Comparison of ENCODE assay signal across 9 cellular contexts in genomic region chr1:43366179-43366578, GRCh38. TPM values are rescaled to one million over a fixed set of nuclear protein-coding genes. Genes with fewer than 3 reads are reported as not detected.
DNase-seq lines count a peak whose midpoint lies in the region; ATAC-seq and TF ChIP-seq lines count a peak whose summit lies in the region.
"Had no signal": no experiment of that assay in that cellular context is flagged by ENCODE, and none has a peak within 500 bp of the region (broad histone marks: within the 10 kb centered on the region; RNA-seq: fewer than 3 reads in every experiment).

No MANE protein-coding gene starts in this region.

- H2AFZ ChIP-seq in GM23248, result no peak overlapping the region

- intact Hi-C loops in Panc1 (cut with micrococcal nuclease; ENCODE audit: unreplicated experiment), result no loop called here

- WGBS in GM23248 (ENCODE audit: low coverage in 1 of 2, low lambda C conversion rate in 2 of 2, missing lambda C conversion rate in 2 of 2), 2 experiments, result 68 to 79% methylated on average over 4 to 11 of the region's 11 CpGs

- no peaks in the 10 kb centered on the region for H3K9me2 ChIP-seq in GM23248 (ENCODE audit: insufficient read depth)

- POLR2A ChIA-PET in Panc1 (lab: Charles Lee), result no interaction called here

- peaks cover 20% of the 10 kb centered on the region for H3K36me3 ChIP-seq in GM23248 (ENCODE audit: low read depth)
- peaks cover 8% of the 10 kb centered on the region for H3K36me3 ChIP-seq in Panc1 (ENCODE audit: control insufficient read depth, insufficient read depth, low read length)
- H3K36me3 ChIP-seq in rectal smooth muscle tissue (ENCODE audit: control insufficient read depth, insufficient read depth, low read length), result peaks cover 23% of the 10 kb centered on the region

- no TSS peak for BruUV-seq in Panc1 (replicated peaks; lab: Mats Ljungman, UMichigan)

- no peaks in the 10 kb centered on the region for H3K9me3 ChIP-seq in GM23248 (ENCODE audit: low read depth)
- H3K9me3 ChIP-seq in Panc1 (ENCODE audit: control insufficient read depth, insufficient read depth, low read depth, low read length), result no peaks in the 10 kb centered on the region

- TF ChIP-seq CTCF in Panc1 (IDR thresholded peaks at IDR 0.05), result no peak

- peaks cover 54% of the 10 kb centered on the region for H3F3A ChIP-seq in GM23248 (ENCODE audit: insufficient read depth)

- H3K4me2 ChIP-seq in GM23248 (ENCODE audit: unreplicated experiment), result peak overlapping the region; percentile 93

- H3K27me3 ChIP-seq in GM23248 (replicated peaks; ENCODE audit: insufficient read depth), result no peaks in the 10 kb centered on the region
- H3K27me3 ChIP-seq in Panc1 (ENCODE audit: control insufficient read depth, insufficient read depth, low read length), result no peaks in the 10 kb centered on the region
- no peaks in the 10 kb centered on the region for H3K27me3 ChIP-seq in rectal smooth muscle tissue (ENCODE audit: control insufficient read depth, insufficient read depth, low read length)

- H3K79me2 ChIP-seq in GM23248 (ENCODE audit: insufficient read depth), result peaks cover 84% of the 10 kb centered on the region

- in situ Hi-C loops in GM23248 (cut with MboI), result no loop called here
- in situ Hi-C loops in Panc1 (cut with HindIII; ENCODE audit: low pct_unique_long_range_greater_than_20kb, low sequenced_read_pairs), result no loop called here

- no peaks in the 10 kb centered on the region for H4K20me1 ChIP-seq in GM23248 (ENCODE audit: insufficient read depth)

- ATAC-seq in Panc1, result no peak
- peak; percentile 64 for ATAC-seq in esophagus mucosa

- peaks cover 18% of the 10 kb centered on the region for H3K4me1 ChIP-seq in GM23248 (ENCODE audit: insufficient read depth)
- H3K4me1 ChIP-seq in Panc1 (ENCODE audit: control insufficient read depth, insufficient read depth, low read length), result peaks cover 30% of the 10 kb centered on the region
- H3K4me1 ChIP-seq in rectal smooth muscle tissue (ENCODE audit: control insufficient read depth, insufficient read depth, low read length), result peaks cover 12% of the 10 kb centered on the region

- peak overlapping the region; percentile 98 for H3K4me3 ChIP-seq in GM23248
- peak overlapping the region; percentile 87 to 89 for H3K4me3 ChIP-seq in Panc1 (ENCODE audit: low read depth in 2 of 2, low read length in 2 of 2)
- peak overlapping the region; percentile 85 for H3K4me3 ChIP-seq in rectal smooth muscle tissue (ENCODE audit: low read length)

- peak overlapping the region; percentile 99 for H3K9ac ChIP-seq in GM23248
- no peak overlapping the region for H3K9ac ChIP-seq in rectal smooth muscle tissue (ENCODE audit: low read length)

- CTCF ChIA-PET in Panc1 (lab: Charles Lee), result interaction anchor here (0.6 kb wide), 1 partner anchor 8 kb away, joined by 4 read pairs; no protein-coding TSS in a partner anchor

- peak overlapping the region; percentile 90 for H3K27ac ChIP-seq in GM23248
- peak overlapping the region; percentile 96; the same call in 1 of the 2 replicates for H3K27ac ChIP-seq in Panc1 (ENCODE audit: low read length)
- H3K27ac ChIP-seq in rectal smooth muscle tissue (ENCODE audit: low read depth, low read length), result no peak overlapping the region

- DNase-seq in GM23248 (no peak), Panc1 (ENCODE audit: low read depth, low spot score) (no peak), anterior cingulate cortex (lab: John Stamatoyannopoulos, UW) (no peak), Kasumi-1 (lab: John Stamatoyannopoulos, UW) (no peak), HK-2 (ENCODE audit: unreplicated experiment) (no peak), T-helper 9 cell (no peak)

RNA-seq across cellular contexts. Expression of gene ELOVL1, which starts 1.6 kb away (rescaled TPM):
- total RNA-seq in GM23248 (2014; rRNA removed; shearing (Covaris generic)), result 106 and 107 TPM in 2 replicates
- 152 and 155 TPM in 2 replicates for polyA plus RNA-seq in GM23248 (2016; fragmentation: Nextera tagmentation; extraction: Ambion mirVana)
- total RNA-seq in Panc1 (2021; ENCODE audit: unreplicated experiment), result 105 TPM
- 115 TPM for polyA plus RNA-seq in Panc1 (2012; ENCODE audit: insufficient read length)
- 172 TPM for total RNA-seq in esophagus mucosa

RNA-seq across cellular contexts. Expression of gene CDC20, which starts 7.4 kb away (rescaled TPM):
- total RNA-seq in GM23248 (2014; rRNA removed; shearing (Covaris generic)), result 50.2 and 50.9 TPM in 2 replicates
- 48.9 and 55.8 TPM in 2 replicates for polyA plus RNA-seq in GM23248 (2016; fragmentation: Nextera tagmentation; extraction: Ambion mirVana)
- total RNA-seq in Panc1 (2021; ENCODE audit: unreplicated experiment) (215 TPM), esophagus mucosa (76.2 TPM)
- 105 TPM for polyA plus RNA-seq in Panc1 (2012; ENCODE audit: insufficient read length)

RNA-seq across cellular contexts. Expression of gene MED8, which starts 23.4 kb away (rescaled TPM):
- total RNA-seq in GM23248 (2014; rRNA removed; shearing (Covaris generic)), result 51.1 and 53.5 TPM in 2 replicates
- 78.3 and 80.6 TPM in 2 replicates for polyA plus RNA-seq in GM23248 (2016; fragmentation: Nextera tagmentation; extraction: Ambion mirVana)
- total RNA-seq in Panc1 (2021; ENCODE audit: unreplicated experiment) (50.8 TPM), esophagus mucosa (46.0 TPM)
- polyA plus RNA-seq in Panc1 (2012; ENCODE audit: insufficient read length), result 57.0 TPM

RNA-seq across cellular contexts. Expression of gene SZT2, which starts 23.5 kb away (rescaled TPM):
- total RNA-seq in GM23248 (2014; rRNA removed; shearing (Covaris generic)), result 12.6 and 23.8 TPM in 2 replicates
- polyA plus RNA-seq in GM23248 (2016; fragmentation: Nextera tagmentation; extraction: Ambion mirVana), result 5.6 and 6.4 TPM in 2 replicates
- total RNA-seq in Panc1 (2021; ENCODE audit: unreplicated experiment), result 40.2 TPM
- 17.8 TPM for polyA plus RNA-seq in Panc1 (2012; ENCODE audit: insufficient read length)
- 22.0 TPM for total RNA-seq in esophagus mucosa

RNA-seq across cellular contexts. Expression of gene MPL, which starts 28.6 kb away (rescaled TPM):
- not detected in 2 replicates for total RNA-seq in GM23248 (2014; rRNA removed; shearing (Covaris generic))
- not detected in 2 replicates for polyA plus RNA-seq in GM23248 (2016; fragmentation: Nextera tagmentation; extraction: Ambion mirVana)
- total RNA-seq in Panc1 (2021; ENCODE audit: unreplicated experiment), result not detected
- polyA plus RNA-seq in Panc1 (2012; ENCODE audit: insufficient read length), result 0.30 TPM
- 0.48 TPM for total RNA-seq in esophagus mucosa
- total RNA-seq: renal cortical epithelial cell had no signal
